ENCODE assay signal across 1 cellular context in the genomic region with DNA sequence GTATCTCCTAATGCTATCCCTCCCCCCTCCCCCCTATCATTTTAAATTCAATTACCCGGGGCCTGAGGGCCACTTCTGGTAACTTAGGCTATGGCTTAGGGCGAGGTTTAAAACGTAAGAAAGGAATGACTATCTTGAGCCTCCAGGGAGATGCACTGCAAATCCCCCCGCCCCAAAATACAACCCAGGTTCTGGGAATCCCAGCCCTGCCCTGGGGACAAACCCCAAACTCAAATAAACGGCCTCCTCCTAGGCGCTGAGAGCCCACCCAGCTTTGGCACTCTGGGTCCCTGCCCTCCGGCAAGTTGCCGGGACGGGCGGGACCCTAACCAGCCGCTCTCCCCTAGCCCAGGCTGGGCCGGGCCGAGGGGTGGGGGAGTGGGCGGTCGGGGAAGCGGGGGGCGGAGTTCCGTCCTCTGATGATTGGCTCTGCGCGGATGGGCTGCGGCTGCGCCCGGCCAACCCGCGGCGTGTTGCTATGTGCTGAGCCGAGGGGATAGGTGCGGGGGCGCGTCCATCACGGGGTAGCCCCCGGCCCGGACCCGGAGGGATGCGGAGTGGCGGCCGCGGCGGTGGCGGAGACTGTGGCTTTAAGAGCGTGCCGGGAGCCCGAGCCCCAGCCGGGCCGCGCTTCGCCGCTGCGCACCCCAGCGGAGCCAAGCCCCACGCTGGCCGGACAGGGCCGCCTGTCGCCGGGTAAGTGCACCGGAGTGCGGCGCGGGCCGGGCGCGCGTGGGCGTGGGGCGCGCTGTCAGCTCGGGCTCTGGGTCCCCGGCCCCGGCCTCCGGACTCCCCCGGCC.
TF ChIP-seq lines count a peak whose summit lies in the region.

Gene YPEL2, plus strand, starts transcription at position 527 of the 800 bp plus-strand sequence. CDS start 21,755 bp downstream, outside the sequence.

TF ChIP-seq in HepG2, 621 proteins besides CTCF, POLR2A, EP300 and RAD21 (continued from another document and continues in another):
- no peak for TF ChIP-seq ZBTB40 (IDR thresholded peaks at IDR 0.05)
- no peak for TF ChIP-seq ZBTB40 (CRISPR knock-in tag; IDR thresholded peaks at IDR 0.05)
- no peak for TF ChIP-seq TRIM22 (IDR thresholded peaks at IDR 0.05)
- no peak for TF ChIP-seq MAF1 (CRISPR knock-in tag; IDR thresholded peaks at IDR 0.05; ENCODE audit: borderline replicate concordance)
- no peak for TF ChIP-seq EEA1 (CRISPR knock-in tag; IDR thresholded peaks at IDR 0.05; ENCODE audit: borderline replicate concordance)
- no peak for TF ChIP-seq SMAD3 (CRISPR knock-in tag; IDR thresholded peaks at IDR 0.05)
- no peak for TF ChIP-seq SALL2 (CRISPR knock-in tag; IDR thresholded peaks at IDR 0.05)
- TF ChIP-seq ZHX2 (IDR thresholded peaks at IDR 0.05; ENCODE audit: low read depth), result no peak
- no peak for TF ChIP-seq ZHX2 (CRISPR knock-in tag; IDR thresholded peaks at IDR 0.05; ENCODE audit: borderline replicate concordance)
- TF ChIP-seq XBP1 (CRISPR knock-in tag; IDR thresholded peaks at IDR 0.05), result no peak
- no peak for TF ChIP-seq TERF1 (CRISPR knock-in tag; IDR thresholded peaks at IDR 0.05)
- TF ChIP-seq MTA1 (CRISPR knock-in tag; IDR thresholded peaks at IDR 0.05; ENCODE audit: borderline replicate concordance), result no peak
- TF ChIP-seq, protein P1, sequence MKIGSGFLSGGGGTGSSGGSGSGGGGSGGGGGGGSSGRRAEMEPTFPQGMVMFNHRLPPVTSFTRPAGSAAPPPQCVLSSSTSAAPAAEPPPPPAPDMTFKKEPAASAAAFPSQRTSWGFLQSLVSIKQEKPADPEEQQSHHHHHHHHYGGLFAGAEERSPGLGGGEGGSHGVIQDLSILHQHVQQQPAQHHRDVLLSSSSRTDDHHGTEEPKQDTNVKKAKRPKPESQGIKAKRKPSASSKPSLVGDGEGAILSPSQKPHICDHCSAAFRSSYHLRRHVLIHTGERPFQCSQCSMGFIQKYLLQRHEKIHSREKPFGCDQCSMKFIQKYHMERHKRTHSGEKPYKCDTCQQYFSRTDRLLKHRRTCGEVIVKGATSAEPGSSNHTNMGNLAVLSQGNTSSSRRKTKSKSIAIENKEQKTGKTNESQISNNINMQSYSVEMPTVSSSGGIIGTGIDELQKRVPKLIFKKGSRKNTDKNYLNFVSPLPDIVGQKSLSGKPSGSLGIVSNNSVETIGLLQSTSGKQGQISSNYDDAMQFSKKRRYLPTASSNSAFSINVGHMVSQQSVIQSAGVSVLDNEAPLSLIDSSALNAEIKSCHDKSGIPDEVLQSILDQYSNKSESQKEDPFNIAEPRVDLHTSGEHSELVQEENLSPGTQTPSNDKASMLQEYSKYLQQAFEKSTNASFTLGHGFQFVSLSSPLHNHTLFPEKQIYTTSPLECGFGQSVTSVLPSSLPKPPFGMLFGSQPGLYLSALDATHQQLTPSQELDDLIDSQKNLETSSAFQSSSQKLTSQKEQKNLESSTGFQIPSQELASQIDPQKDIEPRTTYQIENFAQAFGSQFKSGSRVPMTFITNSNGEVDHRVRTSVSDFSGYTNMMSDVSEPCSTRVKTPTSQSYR (CRISPR knock-in tag; IDR thresholded peaks at IDR 0.05; ENCODE audit: borderline replicate concordance), result no peak
- TF ChIP-seq, protein P2, sequence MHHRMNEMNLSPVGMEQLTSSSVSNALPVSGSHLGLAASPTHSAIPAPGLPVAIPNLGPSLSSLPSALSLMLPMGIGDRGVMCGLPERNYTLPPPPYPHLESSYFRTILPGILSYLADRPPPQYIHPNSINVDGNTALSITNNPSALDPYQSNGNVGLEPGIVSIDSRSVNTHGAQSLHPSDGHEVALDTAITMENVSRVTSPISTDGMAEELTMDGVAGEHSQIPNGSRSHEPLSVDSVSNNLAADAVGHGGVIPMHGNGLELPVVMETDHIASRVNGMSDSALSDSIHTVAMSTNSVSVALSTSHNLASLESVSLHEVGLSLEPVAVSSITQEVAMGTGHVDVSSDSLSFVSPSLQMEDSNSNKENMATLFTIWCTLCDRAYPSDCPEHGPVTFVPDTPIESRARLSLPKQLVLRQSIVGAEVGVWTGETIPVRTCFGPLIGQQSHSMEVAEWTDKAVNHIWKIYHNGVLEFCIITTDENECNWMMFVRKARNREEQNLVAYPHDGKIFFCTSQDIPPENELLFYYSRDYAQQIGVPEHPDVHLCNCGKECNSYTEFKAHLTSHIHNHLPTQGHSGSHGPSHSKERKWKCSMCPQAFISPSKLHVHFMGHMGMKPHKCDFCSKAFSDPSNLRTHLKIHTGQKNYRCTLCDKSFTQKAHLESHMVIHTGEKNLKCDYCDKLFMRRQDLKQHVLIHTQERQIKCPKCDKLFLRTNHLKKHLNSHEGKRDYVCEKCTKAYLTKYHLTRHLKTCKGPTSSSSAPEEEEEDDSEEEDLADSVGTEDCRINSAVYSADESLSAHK (CRISPR knock-in tag; IDR thresholded peaks at IDR 0.05; ENCODE audit: borderline replicate concordance), result no peak
- TF ChIP-seq ZNF337 (CRISPR knock-in tag; IDR thresholded peaks at IDR 0.05; ENCODE audit: borderline replicate concordance, low read depth), result no peak
